ENCODE assay signal across 1 cellular context in the genomic region with DNA sequence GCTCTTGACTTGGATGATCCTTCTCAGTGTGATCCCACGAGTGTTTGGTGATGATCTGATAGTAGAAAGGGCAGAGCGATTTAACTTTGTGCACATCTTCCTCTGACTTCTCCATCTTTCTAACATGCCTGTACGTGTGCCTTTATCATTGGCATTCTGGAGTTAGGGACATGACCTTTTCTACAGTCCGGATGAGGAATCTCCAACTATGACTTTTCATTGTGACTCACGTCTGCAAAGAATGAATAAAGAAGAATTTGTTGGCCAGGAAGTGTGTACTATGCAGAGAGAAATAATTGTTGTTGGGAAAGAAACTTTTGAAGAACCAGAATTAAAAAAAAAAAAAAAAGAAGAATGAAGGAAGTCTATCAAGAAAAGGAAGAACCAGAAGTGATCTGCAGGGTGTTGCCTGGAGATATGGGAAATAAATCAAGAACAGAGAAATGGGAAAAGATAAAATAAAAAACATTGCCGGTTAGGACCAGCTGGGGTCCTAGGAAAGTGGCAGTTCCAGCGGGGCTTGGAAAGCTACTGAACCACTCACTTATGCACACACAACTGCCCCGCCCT.
TF ChIP-seq lines count a peak whose summit lies in the region.

No MANE protein-coding gene starts in this region.

TF ChIP-seq in SK-N-SH, 30 proteins besides CTCF, POLR2A, EP300 and RAD21 (continued from another document):
- TF ChIP-seq, protein P1, sequence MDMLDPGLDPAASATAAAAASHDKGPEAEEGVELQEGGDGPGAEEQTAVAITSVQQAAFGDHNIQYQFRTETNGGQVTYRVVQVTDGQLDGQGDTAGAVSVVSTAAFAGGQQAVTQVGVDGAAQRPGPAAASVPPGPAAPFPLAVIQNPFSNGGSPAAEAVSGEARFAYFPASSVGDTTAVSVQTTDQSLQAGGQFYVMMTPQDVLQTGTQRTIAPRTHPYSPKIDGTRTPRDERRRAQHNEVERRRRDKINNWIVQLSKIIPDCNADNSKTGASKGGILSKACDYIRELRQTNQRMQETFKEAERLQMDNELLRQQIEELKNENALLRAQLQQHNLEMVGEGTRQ (IDR thresholded peaks at IDR 0.05; ENCODE audit: borderline replicate concordance, low read depth, low read length): no peak
- TF ChIP-seq RCOR1 (IDR thresholded peaks at IDR 0.05; ENCODE audit: low read length): no peak
- TF ChIP-seq GABPA (IDR thresholded peaks at IDR 0.05; ENCODE audit: low read depth): no peak
- TF ChIP-seq NFIC (IDR thresholded peaks at IDR 0.05; ENCODE audit: borderline replicate concordance): peak; percentile 69; the same call in 1 of the 2 replicates
- TF ChIP-seq FOXJ3 (CRISPR knock-in tag; IDR thresholded peaks at IDR 0.05): no peak
- TF ChIP-seq TEAD4 (IDR thresholded peaks at IDR 0.05; ENCODE audit: borderline replicate concordance, insufficient read depth): 0 out of 2 replicates have a peak, but pooled peaks have one; percentile 43
- peak; percentile 50; the same call in 1 of the 2 replicates for TF ChIP-seq POLR2AphosphoS5 (IDR thresholded peaks at IDR 0.05; ENCODE audit: low read depth, low read length)
- no peak for TF ChIP-seq MXI1 (IDR thresholded peaks at IDR 0.05; ENCODE audit: low read depth, low read length)
- TF ChIP-seq SMC3 (IDR thresholded peaks at IDR 0.05; ENCODE audit: low read depth, low read length): no peak
- TF ChIP-seq FOSL2 (IDR thresholded peaks at IDR 0.05; ENCODE audit: borderline replicate concordance, low read depth): peak; percentile 82; the same call in 1 of the 2 replicates
- TF ChIP-seq, protein P2, sequence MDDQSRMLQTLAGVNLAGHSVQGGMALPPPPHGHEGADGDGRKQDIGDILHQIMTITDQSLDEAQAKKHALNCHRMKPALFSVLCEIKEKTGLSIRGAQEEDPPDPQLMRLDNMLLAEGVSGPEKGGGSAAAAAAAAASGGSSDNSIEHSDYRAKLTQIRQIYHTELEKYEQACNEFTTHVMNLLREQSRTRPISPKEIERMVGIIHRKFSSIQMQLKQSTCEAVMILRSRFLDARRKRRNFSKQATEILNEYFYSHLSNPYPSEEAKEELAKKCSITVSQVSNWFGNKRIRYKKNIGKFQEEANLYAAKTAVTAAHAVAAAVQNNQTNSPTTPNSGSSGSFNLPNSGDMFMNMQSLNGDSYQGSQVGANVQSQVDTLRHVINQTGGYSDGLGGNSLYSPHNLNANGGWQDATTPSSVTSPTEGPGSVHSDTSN (IDR thresholded peaks at IDR 0.05): peak; percentile 39
- TF ChIP-seq RXRA (IDR thresholded peaks at IDR 0.05; ENCODE audit: borderline replicate concordance, low read depth): peak; percentile 97
